Comparison of ENCODE assay signal across 8 cellular contexts in the genomic region with DNA sequence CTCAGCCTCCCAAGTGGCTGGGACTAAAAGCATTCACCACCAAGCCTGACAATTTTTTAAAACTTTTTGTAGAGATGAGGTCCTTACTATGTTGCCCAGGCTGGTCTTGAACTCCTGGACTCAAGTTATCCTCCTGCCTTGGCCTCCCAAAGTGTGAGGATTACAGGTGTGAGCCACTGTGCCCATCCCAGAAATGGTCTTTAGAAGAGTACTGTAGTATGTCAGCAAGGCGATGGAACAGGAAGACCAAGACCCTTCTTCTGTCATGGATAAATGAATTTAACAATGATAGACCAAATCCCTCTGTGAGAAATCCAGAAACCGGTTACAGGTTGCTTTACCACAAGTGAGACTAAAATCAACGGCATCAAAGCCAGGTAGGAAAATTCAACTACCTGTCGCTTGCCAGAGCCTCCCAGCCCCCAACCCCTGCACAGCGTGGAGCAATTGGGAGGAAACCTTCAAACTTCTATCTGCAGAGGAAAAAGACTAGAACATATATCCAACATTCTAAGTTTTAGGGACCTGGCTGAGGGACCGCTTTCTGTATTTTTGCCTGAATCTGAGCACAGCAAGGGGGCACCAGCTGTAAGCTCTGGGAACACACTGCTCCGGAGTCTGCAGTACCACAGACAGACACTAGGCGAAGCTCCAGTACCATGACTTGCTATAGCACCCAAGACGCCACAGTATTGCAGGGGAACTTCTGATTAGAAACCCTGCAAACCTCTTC. TPM values are rescaled to one million over a fixed set of nuclear protein-coding genes. Genes with fewer than 3 reads are reported as not detected.
DNase-seq lines count a peak whose midpoint lies in the region; ATAC-seq, FAIRE-seq and TF ChIP-seq lines count a peak whose summit lies in the region.

No MANE protein-coding gene starts in this region.

- H4K8ac ChIP-seq in H9 (replicated peaks; ENCODE audit: insufficient read length, low read depth, low read length) = no peak overlapping the region

- no peaks in the 10 kb centered on the region for H3K27me3 ChIP-seq in GM06990 (replicated peaks; ENCODE audit: control insufficient read depth, insufficient read depth, low read length)
- no peaks in the 10 kb centered on the region for H3K27me3 ChIP-seq in H9 (ENCODE audit: insufficient read depth, low read length)
- no peaks in the 10 kb centered on the region for H3K27me3 ChIP-seq in pancreas

- H3K79me1 ChIP-seq in H9 (ENCODE audit: insufficient read depth, low read depth, low read length, poor library complexity, severe bottlenecking) = no peaks in the 10 kb centered on the region

- no peaks in the 10 kb centered on the region for H3K79me2 ChIP-seq in H9 (ENCODE audit: insufficient read depth, low read length)

- no peak overlapping the region for H2BK120ac ChIP-seq in H9 (ENCODE audit: low read depth, low read length, poor library complexity, severe bottlenecking)

- H2BK20ac ChIP-seq in H9 (ENCODE audit: low read depth, low read length, poor library complexity, severe bottlenecking) = no peak overlapping the region

- H3K4me3 Mint-ChIP-seq in H9 (no peak overlapping the region), type B pancreatic cell (no peak overlapping the region)
- H3K4me3 Mint-ChIP-seq in activated T-helper 1 cell treated with anti-CD3 and anti-CD28 coated beads, Interleukin-12 subunit alpha, Interleukin-12 subunit beta, Interleukin-2, Interleukin-4 antibody, amounts not matched to agents 30 ng/mL and 10 ng/mL and 1 ng/mL, durations not matched to agents 14 hours and 24 hours and 36 hours = no peak overlapping the region

- no peak overlapping the region for H3K4me2 ChIP-seq in H9 (ENCODE audit: insufficient read depth, insufficient read length, low read length)

- H3K23ac ChIP-seq in H9 (ENCODE audit: insufficient read length, low read depth, low read length) = no peak overlapping the region

- H3K27me3 Mint-ChIP-seq in H9 (ENCODE audit: low read depth) (peaks cover 4% of the 10 kb centered on the region), type B pancreatic cell (peaks cover 32% of the 10 kb centered on the region)
- H3K27me3 Mint-ChIP-seq in activated T-helper 1 cell treated with anti-CD3 and anti-CD28 coated beads, Interleukin-12 subunit alpha, Interleukin-12 subunit beta, Interleukin-2, Interleukin-4 antibody, amounts not matched to agents 30 ng/mL and 10 ng/mL and 1 ng/mL, durations not matched to agents 14 hours and 24 hours and 36 hours (ENCODE audit: insufficient read depth) = peaks cover 27% of the 10 kb centered on the region

- no peak overlapping the region for H3T11ph ChIP-seq in H9 (ENCODE audit: low read length)

- no peaks in the 10 kb centered on the region for H3K23me2 ChIP-seq in H9 (ENCODE audit: insufficient read length, low read depth, low read length, poor library complexity, severe bottlenecking)

- H3K4me1 Mint-ChIP-seq in H9 (peaks cover 2% of the 10 kb centered on the region in 2 experiments; a peak in 2 of 4 replicates), type B pancreatic cell (ENCODE audit: unreplicated experiment) (no peaks in the 10 kb centered on the region)
- no peaks in the 10 kb centered on the region for H3K4me1 Mint-ChIP-seq in activated T-helper 1 cell treated with anti-CD3 and anti-CD28 coated beads, Interleukin-12 subunit alpha, Interleukin-12 subunit beta, Interleukin-2, Interleukin-4 antibody, amounts not matched to agents 30 ng/mL and 10 ng/mL and 1 ng/mL, durations not matched to agents 14 hours and 24 hours and 36 hours (ENCODE audit: low read depth)

- FAIRE-seq in frontal cortex (lab: Jason Lieb, UNC) (no peak), pancreas (lab: Jason Lieb, UNC) (no peak)

- no peak overlapping the region for H3K14ac ChIP-seq in H9 (ENCODE audit: insufficient read depth, low read length)

- POLR2A ChIA-PET in RWPE1 (lab: Yijun Ruan, JAX; ENCODE audit: low non-redundant PET) = no interaction called here

- no peak overlapping the region for H3K4me3 ChIP-seq in GM06990 (replicated peaks; ENCODE audit: low read depth, low read length)
- no peak overlapping the region for H3K4me3 ChIP-seq in pancreas

- TF ChIP-seq CTCF in GM06990 (IDR thresholded peaks at IDR 0.05; ENCODE audit: insufficient read depth, low read length, poor library complexity, severe bottlenecking) (peak; percentile 98), H9 (conservative IDR thresholded peaks at IDR 0.05) (peak; percentile 95), RWPE1 (conservative IDR thresholded peaks at IDR 0.05; ENCODE audit: low read depth) (peak; percentile 87), pancreas (IDR thresholded peaks at IDR 0.05) (peak; percentile 86 to 98 (median 96)), type B pancreatic cell (conservative IDR thresholded peaks at IDR 0.05) (peak; percentile 85)

- H3K9ac ChIP-seq in H9 (ENCODE audit: extremely low read depth, insufficient read length, low read length) = no peak overlapping the region

- no peaks in the 10 kb centered on the region for H3K36me3 ChIP-seq in GM06990 (ENCODE audit: control insufficient read depth, insufficient read depth, low read length)
- no peaks in the 10 kb centered on the region for H3K36me3 ChIP-seq in pancreas

- no peak overlapping the region for H3K56ac ChIP-seq in H9 (ENCODE audit: insufficient read length, low read depth, low read length)

- no peak overlapping the region for H2AFZ ChIP-seq in H9 (ENCODE audit: low read length)

- no peak overlapping the region for H2AK5ac ChIP-seq in H9 (ENCODE audit: insufficient read length, low read length)

- H2BK5ac ChIP-seq in H9 (ENCODE audit: insufficient read length, low read length) = no peak overlapping the region

- no peak overlapping the region for H3K18ac ChIP-seq in H9 (ENCODE audit: insufficient read length, low read depth, low read length)

- ATAC-seq in pancreas = peak; percentile 98 to 100 (median 100)

- no peak overlapping the region for H3K27ac ChIP-seq in H9 (ENCODE audit: insufficient read length, low read depth, low read length)
- no peak overlapping the region for H3K27ac ChIP-seq in RWPE1
- no peak overlapping the region for H3K27ac ChIP-seq in pancreas

- H3K4ac ChIP-seq in H9 (ENCODE audit: low read depth, low read length) = no peak overlapping the region

- no CpG with 5 or more reads among the region's 9 CpGs for WGBS in H9 (ENCODE audit: extremely low coverage, insufficient read length, low lambda C conversion rate)
- 14 to 17% methylated on average over 9 of the region's 9 CpGs for whole genome bisulfite sequencing in pancreas, 2 donors

- H3K9me3 Mint-ChIP-seq in H9 = no peaks in the 10 kb centered on the region
- no peaks in the 10 kb centered on the region for H3K9me3 Mint-ChIP-seq in activated T-helper 1 cell treated with anti-CD3 and anti-CD28 coated beads, Interleukin-12 subunit alpha, Interleukin-12 subunit beta, Interleukin-2, Interleukin-4 antibody, amounts not matched to agents 30 ng/mL and 10 ng/mL and 1 ng/mL, durations not matched to agents 14 hours and 24 hours and 36 hours
- no peaks in the 10 kb centered on the region for H3K9me3 Mint-ChIP-seq in type B pancreatic cell

- H2BK12ac ChIP-seq in H9 (ENCODE audit: insufficient read length, low read depth, low read length) = no peak overlapping the region

- no peak overlapping the region for H4K91ac ChIP-seq in H9 (ENCODE audit: insufficient read length, low read depth, low read length)

- CTCF ChIA-PET in RWPE1 (lab: Yijun Ruan, JAX) = interaction anchor here (0.5 to 1.4 kb wide), 13 partner anchors 9 to 640 kb away, joined by 3 to 6 read pairs (median 3); no protein-coding TSS in a partner anchor

- H2BK15ac ChIP-seq in H9 (ENCODE audit: low read depth, low read length) = no peak overlapping the region

- H4K20me1 ChIP-seq in H9 (ENCODE audit: control insufficient read depth, insufficient read depth, insufficient read length) = no peaks in the 10 kb centered on the region

- no peak overlapping the region for H4K5ac ChIP-seq in H9 (ENCODE audit: insufficient read length, low read depth, low read length)

- H3K27ac Mint-ChIP-seq in H9 (no peak overlapping the region), type B pancreatic cell (no peak overlapping the region)
- no peak overlapping the region for H3K27ac Mint-ChIP-seq in activated T-helper 1 cell treated with anti-CD3 and anti-CD28 coated beads, Interleukin-12 subunit alpha, Interleukin-12 subunit beta, Interleukin-2, Interleukin-4 antibody, amounts not matched to agents 30 ng/mL and 10 ng/mL and 1 ng/mL, durations not matched to agents 14 hours and 24 hours and 36 hours

- H3K36me3 Mint-ChIP-seq in H9 (ENCODE audit: insufficient read depth in 1 of 3, low read depth in 3 of 3) (no peaks in the 10 kb centered on the region), type B pancreatic cell (no peaks in the 10 kb centered on the region)
- H3K36me3 Mint-ChIP-seq in activated T-helper 1 cell treated with anti-CD3 and anti-CD28 coated beads, Interleukin-12 subunit alpha, Interleukin-12 subunit beta, Interleukin-2, Interleukin-4 antibody, amounts not matched to agents 30 ng/mL and 10 ng/mL and 1 ng/mL, durations not matched to agents 14 hours and 24 hours and 36 hours (ENCODE audit: low read depth) = no peaks in the 10 kb centered on the region

- H3K4me1 ChIP-seq in H9 (ENCODE audit: insufficient read depth, low read length) (no peaks in the 10 kb centered on the region), pancreas (no peaks in the 10 kb centered on the region)

- H3K9me3 ChIP-seq in H9 (ENCODE audit: control insufficient read depth, low read depth, low read length) (no peaks in the 10 kb centered on the region), pancreas (no peaks in the 10 kb centered on the region)

- DNase-seq in GM06990 (ENCODE audit: extremely low read depth, insufficient read length) (no peak), H9 (peak; percentile 94), LoVo (ENCODE audit: low spot score) (peak; percentile 89), RWPE1 (ENCODE audit: low spot score) (peak; percentile 62), frontal cortex (ENCODE audit: low spot score in 2 of 2) (peak; percentile 25 to 32), pancreas (peak; percentile 77 to 87 (median 81)), type B pancreatic cell (ENCODE audit: extremely low spot score, unreplicated experiment) (peak; percentile 76)
- peak; percentile 60 for DNase-seq in activated T-helper 1 cell treated with anti-CD3 and anti-CD28 coated beads, Interleukin-12 subunit alpha, Interleukin-12 subunit beta, Interleukin-2, Interleukin-4 antibody, amounts not matched to agents 30 ng/mL and 10 ng/mL and 1 ng/mL, durations not matched to agents 14 hours and 24 hours and 36 hours (ENCODE audit: low spot score)

- intact Hi-C loops in activated T-helper 1 cell treated with anti-CD3 and anti-CD28 coated beads, Interleukin-12 subunit alpha, Interleukin-12 subunit beta, Interleukin-2, Interleukin-4 antibody, amounts not matched to agents 30 ng/mL and 10 ng/mL and 1 ng/mL, durations not matched to agents 14 hours and 24 hours and 36 hours (cut with micrococcal nuclease) = loop anchor here (1.0 to 2.0 kb wide), 5 partner anchors 40 to 349 kb away; no protein-coding TSS in a partner anchor
- intact Hi-C loops in pancreas (cut with DNase I) = loop anchor here in 1 of 3 donors (10.0 kb wide), 1 partner anchor 274 kb away; no protein-coding TSS in a partner anchor

RNA-seq across cellular contexts. Expression of a gene that starts 51.3 kb away (rescaled TPM):
- total RNA-seq in H9 (2021) (183 TPM in 2 replicates), frontal cortex (79.1 TPM), pancreas (10 to 100 TPM; 20.4 to 34.2 (median 28.8) TPM), type B pancreatic cell (ENCODE audit: low replicate concordance) (76.9 and 128 TPM in 2 replicates)
- total RNA-seq in activated T-helper 1 cell treated with anti-CD3 and anti-CD28 coated beads, Interleukin-12 subunit alpha, Interleukin-12 subunit beta, Interleukin-2, Interleukin-4 antibody, amounts not matched to agents 30 ng/mL and 10 ng/mL and 1 ng/mL, durations not matched to agents 14 hours and 24 hours and 36 hours = 114 and 115 TPM in 2 replicates
- 10 to 100 TPM; 14.1 to 17.8 TPM for polyA plus RNA-seq in pancreas

RNA-seq across cellular contexts. Expression of a gene that starts 57.5 kb away (rescaled TPM):
- not detected in 2 replicates for total RNA-seq in H9 (2021)
- total RNA-seq in activated T-helper 1 cell treated with anti-CD3 and anti-CD28 coated beads, Interleukin-12 subunit alpha, Interleukin-12 subunit beta, Interleukin-2, Interleukin-4 antibody, amounts not matched to agents 30 ng/mL and 10 ng/mL and 1 ng/mL, durations not matched to agents 14 hours and 24 hours and 36 hours = not detected in 2 replicates
- 4.9 TPM for total RNA-seq in frontal cortex
- total RNA-seq in pancreas = 100 to 1,000 TPM in 2 of 6 donors, 10 to 100 TPM in 4; 14.0 to 591 (median 39.3) TPM
- 10 to 100 TPM; 10.1 to 29.4 TPM for polyA plus RNA-seq in pancreas
- 113 and 174 TPM in 2 replicates for total RNA-seq in type B pancreatic cell (ENCODE audit: low replicate concordance)
